ENCODE assay signal across 21 cellular contexts in genomic region chr6:124955108-124955851, GRCh38. TPM values are rescaled to one million over a fixed set of nuclear protein-coding genes. Genes with fewer than 3 reads are reported as not detected.
A peak's percentile ranks its signal among the peaks of the same experiment; 100 is the strongest.
DNase-seq lines count a peak whose midpoint lies in the region; ATAC-seq and TF ChIP-seq lines count a peak whose summit lies in the region.
"Had no signal": no experiment of that assay in that cellular context is flagged by ENCODE, and none has a peak within 500 bp of the region (broad histone marks: within the 10 kb centered on the region; RNA-seq: fewer than 3 reads in every experiment).

No MANE protein-coding gene starts in this region.

- no peak for ATAC-seq in GM18909 (IDR thresholded peaks at IDR 0.05; ENCODE audit: poor library complexity, unreplicated experiment)
- ATAC-seq in GM18498 (IDR thresholded peaks at IDR 0.05; ENCODE audit: unreplicated experiment) = no peak
- ATAC-seq: left colon had no signal

- H3K4me1 ChIP-seq in ACC112 (ENCODE audit: control insufficient read depth, insufficient read depth, low read length, unreplicated experiment) = peaks cover 16% of the 10 kb centered on the region
- peaks cover 0 to 6% of the 10 kb centered on the region in 2 donors for H3K4me1 ChIP-seq in neuronal stem cell (ENCODE audit: control insufficient read depth in 2 of 2, insufficient read depth in 1 of 2, low read depth in 1 of 2, low read length in 2 of 2)

- H2BK120ac ChIP-seq in neuronal stem cell (ENCODE audit: low read depth, low read length) = no peak overlapping the region

- H3K4ac ChIP-seq in neuronal stem cell (ENCODE audit: low read length) = no peak overlapping the region

- no peak for TF ChIP-seq CTCF in fibroblast of pulmonary artery (IDR thresholded peaks at IDR 0.05; ENCODE audit: low read length, missing control alignments)

- no peak overlapping the region for H3K27ac ChIP-seq in ACC112 (ENCODE audit: low read depth, low read length)
- H3K27ac ChIP-seq in neuronal stem cell (replicated peaks; ENCODE audit: low read length) = no peak overlapping the region
- H3K27ac ChIP-seq: esophagus squamous epithelium, KMS-11 had no signal

- H3K4me3 ChIP-seq in ACC112 (ENCODE audit: low read depth, low read length) (no peak overlapping the region), fibroblast of pulmonary artery (replicated peaks; ENCODE audit: low read depth, low read length) (no peak overlapping the region), neuronal stem cell (ENCODE audit: low read length in 2 of 2) (no peak overlapping the region)
- H3K4me3 ChIP-seq: esophagus squamous epithelium had no signal

- no peaks in the 10 kb centered on the region for H3K79me1 ChIP-seq in neuronal stem cell (ENCODE audit: low read depth, low read length)

- peak overlapping the region; percentile 65 for H3K18ac ChIP-seq in neuronal stem cell (ENCODE audit: low read length)

- peak overlapping the region; percentile 87 for H4K8ac ChIP-seq in neuronal stem cell (ENCODE audit: low read depth, low read length)

- H3K79me2 ChIP-seq in ACC112 (ENCODE audit: control insufficient read depth, insufficient read depth, low read length, unreplicated experiment) = no peaks in the 10 kb centered on the region

- no peaks in the 10 kb centered on the region for H3K27me3 ChIP-seq in ACC112 (ENCODE audit: insufficient read depth, low read length)
- H3K27me3 ChIP-seq in neuronal stem cell (ENCODE audit: control insufficient read depth in 3 of 3, insufficient read depth in 3 of 3, low read depth in 1 of 3, low read length in 3 of 3) = no peaks in the 10 kb centered on the region
- H3K27me3 ChIP-seq: esophagus squamous epithelium had no signal

- no peak overlapping the region for H4K91ac ChIP-seq in neuronal stem cell (ENCODE audit: low read depth, low read length, poor library complexity)

- no peaks in the 10 kb centered on the region for H3K9me3 ChIP-seq in neuronal stem cell (replicated peaks in 1 of 2; ENCODE audit: control insufficient read depth in 2 of 2, insufficient read depth in 1 of 2, low read depth in 1 of 2, low read length in 2 of 2)
- H3K9me3 ChIP-seq: esophagus squamous epithelium had no signal

- H3K14ac ChIP-seq in neuronal stem cell (ENCODE audit: low read length) = peak overlapping the region; percentile 87

- peak overlapping the region; percentile 40 for H2AK5ac ChIP-seq in neuronal stem cell (ENCODE audit: low read depth, low read length)

- H2BK12ac ChIP-seq in neuronal stem cell (ENCODE audit: low read length) = no peak overlapping the region

- H3K36me3 ChIP-seq in ACC112 (ENCODE audit: insufficient read depth, low read length) (no peaks in the 10 kb centered on the region), neuronal stem cell (replicated peaks in 1 of 2; ENCODE audit: control insufficient read depth in 2 of 2, insufficient read depth in 2 of 2, low read length in 2 of 2) (no peaks in the 10 kb centered on the region)
- H3K36me3 ChIP-seq: esophagus squamous epithelium had no signal

- no CpG with 5 or more reads among the region's 7 CpGs for WGBS in neuronal stem cell (ENCODE audit: extremely low coverage in 2 of 2, insufficient read length in 2 of 2, insufficient replicate concordance in 1 of 2), 2 donors

- H2AFZ ChIP-seq in ACC112 (ENCODE audit: low read length, unreplicated experiment) (peak overlapping the region; percentile 23), neuronal stem cell (ENCODE audit: low read length) (peak overlapping the region; percentile 56)

- no peak overlapping the region for H3K4me2 ChIP-seq in neuronal stem cell (ENCODE audit: insufficient read depth, low read length, poor library complexity, severe bottlenecking)
- H3K4me2 ChIP-seq: KMS-11 had no signal

- H2BK15ac ChIP-seq in neuronal stem cell (ENCODE audit: low read length) = no peak overlapping the region

- H3K23ac ChIP-seq in neuronal stem cell (ENCODE audit: low read depth, low read length, poor library complexity) = no peak overlapping the region

- peak; percentile 82 for DNase-seq in NCI-H69 (lab: John Stamatoyannopoulos, UW)
- DNase-seq in fibroblast of pulmonary artery (ENCODE audit: low read depth) = peak; percentile 46
- no peak for DNase-seq in neuronal stem cell (ENCODE audit: low spot score)
- DNase-seq in DMS79 (lab: John Stamatoyannopoulos, UW) = no peak
- no peak for DNase-seq in NCI-H510A treated with DMSO at 0.1 percent for 48 hours (lab: John Stamatoyannopoulos, UW)
- DNase-seq: activated CD4-positive, CD25-positive, alpha-beta regulatory T cell treated with anti-CD3 and anti-CD28 coated beads, Interleukin-2, amount 50 U/mL, for 72 hours; activated naive CD4-positive, alpha-beta T cell treated with Interleukin-2 at 50 U/mL for 16 hours; activated T-cell treated with anti-CD3 and anti-CD28 coated beads, Interleukin-2, amount 50 U/mL, for 24 hours; cerebellar nuclear complex; effector memory CD4-positive, alpha-beta T cell; esophagus squamous epithelium; glutamatergic neuron; left colon; MV-4-11; NCI-H2029 treated with DMSO at 0.1 percent for 48 hours; retina; T1000 had no signal

- H2BK5ac ChIP-seq in neuronal stem cell (ENCODE audit: low read length) = peak overlapping the region; percentile 21

- H3K9ac ChIP-seq in neuronal stem cell (ENCODE audit: low read depth, low read length, poor library complexity) = no peak overlapping the region
- H3K9ac ChIP-seq: KMS-11 had no signal

RNA-seq across cellular contexts. Expression of gene RNF217, which starts 7.0 kb away (rescaled TPM):
- polyA plus RNA-seq in neuronal stem cell (2013, experiment 1 of 2) = 3.9 TPM
- polyA plus RNA-seq in neuronal stem cell (2013, experiment 2 of 2) = 4.3 TPM

Comparison
In these comparisons a context has a peak if more than half of its experiments do, and no peak if none do; other contexts are left out.
1. DNase-seq: peak in NCI-H69 (single experiment) and fibroblast of pulmonary artery (single experiment); none in neuronal stem cell (single experiment), DMS79 (single experiment) and NCI-H510A treated with DMSO at 0.1 percent for 48 hours (single experiment).